In the genomic region with DNA sequence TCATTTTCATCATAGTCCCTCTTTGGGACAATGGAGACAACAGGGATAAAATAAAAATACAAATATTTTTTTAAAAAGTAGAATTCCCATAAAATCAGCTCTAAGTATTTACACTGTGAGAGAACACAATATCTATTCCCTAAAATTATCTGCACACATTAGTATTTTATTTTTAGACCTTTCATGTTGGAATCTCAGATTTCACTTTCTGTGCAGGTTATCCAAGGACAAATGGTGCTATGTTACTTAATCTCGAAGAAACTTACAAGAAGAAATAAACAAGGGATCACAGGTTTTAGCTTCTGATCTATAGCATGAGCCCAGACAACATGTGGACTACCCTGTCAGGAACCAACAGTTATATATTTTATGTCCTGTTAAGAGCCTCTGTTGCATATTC, we compare ENCODE assay signal across 1 cellular context.
TF ChIP-seq lines count a peak whose summit lies in the region.

No MANE protein-coding gene starts in this region.

TF ChIP-seq in WTC11, 78 proteins besides CTCF, POLR2A, EP300 and RAD21 (continued from another document):
- no peak for TF ChIP-seq GRHL2 (CRISPR knock-in tag; IDR thresholded peaks at IDR 0.05; ENCODE audit: insufficient replicate concordance, severe bottlenecking)
- TF ChIP-seq SMAD4 (CRISPR knock-in tag; IDR thresholded peaks at IDR 0.05) = no peak
- no peak for TF ChIP-seq TEAD1 (CRISPR knock-in tag; IDR thresholded peaks at IDR 0.05)
- no peak for TF ChIP-seq FOXP1 (CRISPR knock-in tag; IDR thresholded peaks at IDR 0.05; ENCODE audit: borderline replicate concordance)
